ENCODE assay signal across 10 cellular contexts in genomic region chr19:39507715-39508364, GRCh38. TPM values are rescaled to one million over a fixed set of nuclear protein-coding genes. Genes with fewer than 3 reads are reported as not detected.
A peak's percentile ranks its signal among the peaks of the same experiment; 100 is the strongest.
DNase-seq lines count a peak whose midpoint lies in the region; ATAC-seq, FAIRE-seq and TF ChIP-seq lines count a peak whose summit lies in the region.
"Had no signal": no experiment of that assay in that cellular context is flagged by ENCODE, and none has a peak within 500 bp of the region (broad histone marks: within the 10 kb centered on the region; RNA-seq: fewer than 3 reads in every experiment).

No MANE protein-coding gene starts in this region.

- H3K4me3 ChIP-seq in AG10803 (ENCODE audit: low read length) (peak overlapping the region; percentile 58), HUES6 (ENCODE audit: low read depth, low read length) (peak overlapping the region; percentile 89), astrocyte (ENCODE audit: insufficient read depth, low read depth, low read length) (peak overlapping the region; percentile 68), lower lobe of right lung (peak overlapping the region; percentile 48)

- intact Hi-C loops in lower lobe of right lung (cut with DNase I) = no loop called here

- no peaks in the 10 kb centered on the region for H3K79me2 ChIP-seq in astrocyte (ENCODE audit: insufficient read depth, low read length)

- TF ChIP-seq CTCF in AG10803 (conservative IDR thresholded peaks at IDR 0.05; ENCODE audit: low read length) = no peak
- no peak for TF ChIP-seq CTCF in astrocyte (IDR thresholded peaks at IDR 0.05; ENCODE audit: insufficient read depth, low read depth, low read length)
- TF ChIP-seq CTCF in lower lobe of right lung (IDR thresholded peaks at IDR 0.05) = no peak

- H3K4me1 Mint-ChIP-seq in astrocyte (ENCODE audit: low read depth, unreplicated experiment) = no peaks in the 10 kb centered on the region

- TF ChIP-seq POLR2A in GM12892 (IDR thresholded peaks at IDR 0.05; ENCODE audit: low read depth, low read length) = no peak

- in situ Hi-C loops in ACHN (cut with HindIII; ENCODE audit: low pct_ligation_motif_present, low pct_unique_long_range_greater_than_20kb, low sequenced_read_pairs) = no loop called here

- H3K4me2 ChIP-seq in astrocyte (ENCODE audit: low read length) = peak overlapping the region; percentile 96

- H3K27ac ChIP-seq in HUES6 (ENCODE audit: low read depth, low read length) = no peak overlapping the region
- no peak overlapping the region for H3K27ac ChIP-seq in astrocyte (ENCODE audit: low read depth, low read length)
- H3K27ac ChIP-seq in lower lobe of right lung = no peak overlapping the region

- no peak for DNase-seq in AG10803 (ENCODE audit: low read depth)
- DNase-seq in astrocyte (ENCODE audit: low read depth) = no peak
- DNase-seq in lower lobe of right lung = no peak
- DNase-seq in ACHN = no peak
- DNase-seq in GM12892 (ENCODE audit: insufficient read length) = no peak

- H3K4me1 ChIP-seq in HUES6 (ENCODE audit: control insufficient read depth, insufficient read depth, low read length) (peaks cover 5% of the 10 kb centered on the region; the same call in 1 of the 2 replicates), astrocyte (ENCODE audit: insufficient read depth, low read length) (peaks cover 3% of the 10 kb centered on the region), lower lobe of right lung (no peaks in the 10 kb centered on the region)

- H3K9ac ChIP-seq in HUES6 (ENCODE audit: low read length) (peak overlapping the region; percentile 63), astrocyte (ENCODE audit: low read length) (peak overlapping the region; percentile 63)

- FAIRE-seq in astrocyte (lab: Jason Lieb, UNC) (no peak), GM12892 (lab: Jason Lieb, UNC) (no peak)

- peak overlapping the region; percentile 83 for H3K4me3 Mint-ChIP-seq in astrocyte (ENCODE audit: unreplicated experiment)

- H3K9me3 Mint-ChIP-seq in astrocyte (ENCODE audit: unreplicated experiment) = no peaks in the 10 kb centered on the region

- peaks cover 5% of the 10 kb centered on the region; the same call in 1 of the 2 replicates for H3K36me3 ChIP-seq in HUES6 (ENCODE audit: control insufficient read depth, insufficient read depth, low read length)
- no peaks in the 10 kb centered on the region for H3K36me3 ChIP-seq in astrocyte (ENCODE audit: insufficient read depth, low read length)
- no peaks in the 10 kb centered on the region for H3K36me3 ChIP-seq in lower lobe of right lung

- peaks cover 56% of the 10 kb centered on the region for H3K27me3 Mint-ChIP-seq in astrocyte (ENCODE audit: low read depth, unreplicated experiment)

- peaks cover 5% of the 10 kb centered on the region for H3K36me3 Mint-ChIP-seq in astrocyte (ENCODE audit: low read depth, unreplicated experiment)

- ATAC-seq in lower lobe of right lung (no peak), HG03175 (IDR thresholded peaks at IDR 0.05; ENCODE audit: unreplicated experiment) (no peak), GM21423 (IDR thresholded peaks at IDR 0.05; ENCODE audit: unreplicated experiment) (no peak)

- H3K27me3 ChIP-seq in HUES6 (ENCODE audit: control insufficient read depth, insufficient read depth, low read length) (peaks cover 68% of the 10 kb centered on the region), astrocyte (ENCODE audit: insufficient read depth, low read length) (peaks cover 5% of the 10 kb centered on the region), lower lobe of right lung (ENCODE audit: low read depth) (peaks cover 89% of the 10 kb centered on the region)

- no peaks in the 10 kb centered on the region for H4K20me1 ChIP-seq in astrocyte (ENCODE audit: insufficient read depth, low read length)

- H3K9me3 ChIP-seq in HUES6 (ENCODE audit: control insufficient read depth, insufficient read depth, low read depth, low read length) (no peaks in the 10 kb centered on the region), astrocyte (ENCODE audit: insufficient read depth, low read depth, low read length) (no peaks in the 10 kb centered on the region), lower lobe of right lung (no peaks in the 10 kb centered on the region)

- H2AFZ ChIP-seq in astrocyte (ENCODE audit: low read depth, low read length) = peak overlapping the region; percentile 98

- no peak overlapping the region for H3K27ac Mint-ChIP-seq in astrocyte (ENCODE audit: unreplicated experiment)

RNA-seq across cellular contexts. Expression of gene SELENOV, which starts 7.1 kb away (rescaled TPM):
- total RNA-seq in astrocyte (not detected in 2 replicates), lower lobe of right lung (not detected)
- not detected for polyA plus RNA-seq in GM12892 (2012; ENCODE audit: missing spikeins)
- total RNA-seq: omental fat pad had no signal
- polyA plus RNA-seq: urinary bladder had no signal

RNA-seq across cellular contexts. Expression of gene DLL3, which starts 9.1 kb away (rescaled TPM):
- total RNA-seq in astrocyte (0.84 and 0.89 TPM in 2 replicates), lower lobe of right lung (not detected)
- polyA plus RNA-seq in GM12892 (2012; ENCODE audit: missing spikeins) = 0.38 TPM
- total RNA-seq: urinary bladder had no signal
- polyA plus RNA-seq: urinary bladder had no signal

RNA-seq across cellular contexts. Expression of gene EID2B, which starts 24.8 kb away (rescaled TPM):
- total RNA-seq in astrocyte (2.1 and 2.6 TPM in 2 replicates), lower lobe of right lung (3.7 TPM)
- 6.8 TPM for polyA plus RNA-seq in GM12892 (2012; ENCODE audit: missing spikeins)

RNA-seq across cellular contexts. Expression of gene TIMM50, which starts 27.2 kb away (rescaled TPM):
- total RNA-seq in astrocyte = 85.3 and 97.2 TPM in 2 replicates
- total RNA-seq in lower lobe of right lung = 44.0 TPM
- polyA plus RNA-seq in GM12892 (2012; ENCODE audit: missing spikeins) = 72.3 TPM

RNA-seq across cellular contexts. Expression of gene EID2, which starts 32.1 kb away (rescaled TPM):
- total RNA-seq in astrocyte = 15.7 and 17.2 TPM in 2 replicates
- 12.8 TPM for total RNA-seq in lower lobe of right lung
- polyA plus RNA-seq in GM12892 (2012; ENCODE audit: missing spikeins) = 6.4 TPM
